ENCODE assay signal across 1 cellular context in genomic region chr21:26795866-26796329, GRCh38.
A peak's percentile ranks its signal among the peaks of the same experiment; 100 is the strongest.
TF ChIP-seq lines count a peak whose summit lies in the region.

No MANE protein-coding gene starts in this region.

TF ChIP-seq in HEK293, 187 proteins besides CTCF, POLR2A, EP300 and RAD21 (continued from another document):
- peak; percentile 69 for TF ChIP-seq ZNF692 (tag by site-specific recombination; IDR thresholded peaks at IDR 0.05)
- peak; percentile 90 for TF ChIP-seq ZNF362 (tag by site-specific recombination; IDR thresholded peaks at IDR 0.05)
- peak; percentile 84 for TF ChIP-seq ZEB2 (tag by site-specific recombination; IDR thresholded peaks at IDR 0.05)
- peak; percentile 92 for TF ChIP-seq ZNF639 (tag by site-specific recombination; IDR thresholded peaks at IDR 0.05)
- TF ChIP-seq FEZF1 (tag by site-specific recombination; IDR thresholded peaks at IDR 0.05) = peak; percentile 80
- TF ChIP-seq ZSCAN4 (tag by site-specific recombination; IDR thresholded peaks at IDR 0.05) = no peak
- TF ChIP-seq BCL11A (tag by site-specific recombination; IDR thresholded peaks at IDR 0.05; ENCODE audit: low read depth) = peak; percentile 98
- TF ChIP-seq ZNF37A (tag by site-specific recombination; IDR thresholded peaks at IDR 0.05) = no peak
- TF ChIP-seq ZNF76 (tag by site-specific recombination; IDR thresholded peaks at IDR 0.05; ENCODE audit: borderline replicate concordance, low read depth) = no peak
- TF ChIP-seq WT1 (tag by site-specific recombination; IDR thresholded peaks at IDR 0.05) = peak; percentile 73
- TF ChIP-seq ZFHX2 (tag by site-specific recombination; conservative IDR thresholded peaks at IDR 0.05) = peak; percentile 97
- no peak for TF ChIP-seq ZNF24 (tag by site-specific recombination; IDR thresholded peaks at IDR 0.05)
- TF ChIP-seq ZSCAN18 (tag by site-specific recombination; IDR thresholded peaks at IDR 0.05) = no peak
- no peak for TF ChIP-seq ZNF311 (tag by site-specific recombination; IDR thresholded peaks at IDR 0.05; ENCODE audit: borderline replicate concordance)
- no peak for TF ChIP-seq ZNF560 (tag by site-specific recombination; IDR thresholded peaks at IDR 0.05; ENCODE audit: borderline replicate concordance)
- TF ChIP-seq ZNF112 (tag by site-specific recombination; IDR thresholded peaks at IDR 0.05) = no peak
- no peak for TF ChIP-seq ZNF175 (tag by site-specific recombination; IDR thresholded peaks at IDR 0.05)
- no peak for TF ChIP-seq ZNF214 (tag by site-specific recombination; IDR thresholded peaks at IDR 0.05; ENCODE audit: borderline replicate concordance)
- TF ChIP-seq ZNF473 (tag by site-specific recombination; IDR thresholded peaks at IDR 0.05) = no peak
- TF ChIP-seq ZNF366 (tag by site-specific recombination; conservative IDR thresholded peaks at IDR 0.05) = peak; percentile 95
- no peak for TF ChIP-seq ZNF624 (tag by site-specific recombination; IDR thresholded peaks at IDR 0.05)
- no peak for TF ChIP-seq ZNF530 (tag by site-specific recombination; IDR thresholded peaks at IDR 0.05; ENCODE audit: low read depth)
- TF ChIP-seq ZNF350 (tag by site-specific recombination; IDR thresholded peaks at IDR 0.05) = no peak
- no peak for TF ChIP-seq ZNF610 (tag by site-specific recombination; IDR thresholded peaks at IDR 0.05; ENCODE audit: borderline replicate concordance)
